Comparison of ENCODE assay signal across 18 cellular contexts in the genomic region with DNA sequence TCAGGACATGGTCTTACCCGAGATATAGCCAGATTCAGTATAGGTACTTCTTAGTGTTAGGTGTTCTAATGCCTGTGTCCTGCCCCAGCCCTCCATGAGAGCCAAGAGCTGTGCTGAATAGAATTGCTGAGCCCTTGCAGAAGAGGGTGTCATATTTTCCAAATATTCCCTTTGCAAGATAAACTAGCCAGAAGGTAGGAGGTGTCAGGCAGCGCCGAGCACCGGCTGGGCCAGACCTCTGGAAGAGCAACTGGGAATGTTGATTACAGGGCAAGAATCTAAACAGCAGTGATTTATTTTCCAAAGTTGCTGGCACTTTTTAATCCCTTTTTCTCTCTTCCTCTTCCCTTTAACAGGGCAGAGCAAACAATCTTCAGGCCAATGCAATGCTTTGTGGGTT. TPM values are rescaled to one million over a fixed set of nuclear protein-coding genes. Genes with fewer than 3 reads are reported as not detected.
DNase-seq lines count a peak whose midpoint lies in the region; ATAC-seq and TF ChIP-seq lines count a peak whose summit lies in the region.
"Had no signal": no experiment of that assay in that cellular context is flagged by ENCODE, and none has a peak within 500 bp of the region (broad histone marks: within the 10 kb centered on the region; RNA-seq: fewer than 3 reads in every experiment).

No MANE protein-coding gene starts in this region.

- H3K4me3 ChIP-seq in body of pancreas (no peak overlapping the region), mesendoderm (ENCODE audit: low read length) (no peak overlapping the region), upper lobe of left lung (no peak overlapping the region)
- H3K4me3 ChIP-seq: SJSA1 had no signal

- no peak overlapping the region for H3K23ac ChIP-seq in mesendoderm (ENCODE audit: low read length)

- H3K4me2 ChIP-seq in mesendoderm (ENCODE audit: low read length): no peak overlapping the region

- no peak overlapping the region for H3K56ac ChIP-seq in mesendoderm (ENCODE audit: low read length)

- TF ChIP-seq POLR2A in body of pancreas (IDR thresholded peaks at IDR 0.05): no peak
- no peak for TF ChIP-seq POLR2A in upper lobe of left lung (IDR thresholded peaks at IDR 0.05)

- no peaks in the 10 kb centered on the region for H3K79me1 ChIP-seq in mesendoderm (ENCODE audit: low read length)

- no peaks in the 10 kb centered on the region for H3K79me2 ChIP-seq in mesendoderm (ENCODE audit: control insufficient read depth, insufficient read depth, low read length)

- H3K36me3 ChIP-seq in body of pancreas (replicated peaks in 1 of 2; ENCODE audit: insufficient read depth in 1 of 2, low read depth in 2 of 2) (no peaks in the 10 kb centered on the region), mesendoderm (ENCODE audit: control insufficient read depth, insufficient read depth, low read length) (no peaks in the 10 kb centered on the region), upper lobe of left lung (no peaks in the 10 kb centered on the region)
- H3K36me3 ChIP-seq: SJSA1 had no signal

- no peak for TF ChIP-seq EP300 in upper lobe of left lung (IDR thresholded peaks at IDR 0.05)

- H2BK15ac ChIP-seq in mesendoderm (replicated peaks; ENCODE audit: low read depth): no peak overlapping the region

- H3K4ac ChIP-seq in mesendoderm (ENCODE audit: low read depth, low read length): no peak overlapping the region

- H4K8ac ChIP-seq in mesendoderm (ENCODE audit: low read depth, low read length): no peak overlapping the region

- peak; percentile 38 for DNase-seq in activated CD8-positive, alpha-beta memory T cell treated with anti-CD3 and anti-CD28 coated beads for 24 hours
- DNase-seq in activated CD8-positive, alpha-beta memory T cell treated with anti-CD3 and anti-CD28 coated beads, Interleukin-2, amount 50 U/mL, for 4 hours: no peak
- DNase-seq in body of pancreas (no peak), mesendoderm (no peak), upper lobe of left lung (peak in 1 of 2 donors; percentile 37), pons (ENCODE audit: low spot score) (no peak), retina (no peak)
- DNase-seq: ACHN; activated naive CD4-positive, alpha-beta T cell; DMS153; effector memory CD8-positive, alpha-beta T cell; foreskin melanocyte; MM.1S; NCI-H2081 treated with DMSO at 0.1 percent for 48 hours; stimulated activated CD4-positive, alpha-beta T cell treated with anti-CD3 and anti-CD28 coated beads, Interleukin-4, amount 100 ng/mL, for 4 hours; stimulated activated naive CD4-positive, alpha-beta T cell had no signal

- H3K18ac ChIP-seq in mesendoderm (ENCODE audit: low read length): no peak overlapping the region

- no peak overlapping the region for H3K9ac ChIP-seq in mesendoderm (ENCODE audit: low read length)

- H2AK5ac ChIP-seq in mesendoderm (ENCODE audit: low read length): no peak overlapping the region

- H3K27me3 ChIP-seq in body of pancreas (no peaks in the 10 kb centered on the region), mesendoderm (ENCODE audit: insufficient read depth, low read length, poor library complexity) (no peaks in the 10 kb centered on the region), upper lobe of left lung (no peaks in the 10 kb centered on the region)
- H3K27me3 ChIP-seq: SJSA1 had no signal

- no peak for TF ChIP-seq CTCF in body of pancreas (IDR thresholded peaks at IDR 0.05)
- TF ChIP-seq CTCF in upper lobe of left lung (IDR thresholded peaks at IDR 0.05): no peak

- ATAC-seq in body of pancreas: no peak
- no peak for ATAC-seq in upper lobe of left lung (ENCODE audit: low FRiP score in 2 of 2)
- no peak for ATAC-seq in HG03108 (IDR thresholded peaks at IDR 0.05; ENCODE audit: unreplicated experiment)
- ATAC-seq: effector memory CD8-positive, alpha-beta T cell had no signal

- peak overlapping the region; percentile 50 for H2BK120ac ChIP-seq in mesendoderm (ENCODE audit: low read depth, low read length)

- no peak overlapping the region for H2BK5ac ChIP-seq in mesendoderm (ENCODE audit: low read length)

- H3K4me1 ChIP-seq in body of pancreas (peaks cover 37% of the 10 kb centered on the region), mesendoderm (ENCODE audit: control insufficient read depth, low read depth, low read length) (peaks cover 21% of the 10 kb centered on the region), upper lobe of left lung (peaks cover 16 to 35% (median 29%) of the 10 kb centered on the region in 4 donors)

- no peak overlapping the region for H4K5ac ChIP-seq in mesendoderm (ENCODE audit: low read length)

- intact Hi-C loops in body of pancreas (cut with DNase I): no loop called here

- H3K9me3 ChIP-seq in body of pancreas (no peaks in the 10 kb centered on the region), upper lobe of left lung (no peaks in the 10 kb centered on the region)
- H3K9me3 ChIP-seq: SJSA1 had no signal

- H3K27ac ChIP-seq in body of pancreas: peak overlapping the region in 3 of 4 donors; percentile 19 to 63 (median 37)
- no peak overlapping the region for H3K27ac ChIP-seq in mesendoderm (ENCODE audit: low read depth, low read length)
- H3K27ac ChIP-seq in upper lobe of left lung: peak overlapping the region in 3 of 4 donors; percentile 6 to 62 (median 27)
- H3K27ac ChIP-seq: SJSA1 had no signal

- WGBS in body of pancreas, 2 donors: 45 to 77% methylated on average over 4 of the region's 4 CpGs
- WGBS in mesendoderm (ENCODE audit: extremely low coverage, insufficient coverage, low lambda C conversion rate): no CpG with 5 or more reads among the region's 4 CpGs
- WGBS in upper lobe of left lung, 2 donors: 74 to 76% methylated on average over 4 of the region's 4 CpGs

RNA-seq across cellular contexts. Expression of a gene that starts 37.1 kb away (rescaled TPM):
- total RNA-seq in body of pancreas (100 to 1,000 TPM in 1 of 2 donors, 10 to 100 TPM in 1; 76.8 to 103 TPM), upper lobe of left lung (100 to 1,000 TPM; 188 to 810 (median 346) TPM)
- 145 TPM for polyA plus RNA-seq in mesendoderm (2013, experiment 1 of 2)
- 153 TPM for polyA plus RNA-seq in mesendoderm (2013, experiment 2 of 2)
